In genomic region chr10:48210391-48210790, GRCh38 we compare ENCODE assay signal across 11 cellular contexts.
"Had no signal": no experiment of that assay in that cellular context is flagged by ENCODE, and none has a peak within 500 bp of the region (broad histone marks: within the 10 kb centered on the region; RNA-seq: fewer than 3 reads in every experiment).

No MANE protein-coding gene starts in this region.

- H2AFZ ChIP-seq: GM23248, GM23338 had no signal

- FAIRE-seq: H1, H54 had no signal

- H3K4me2 ChIP-seq: GM23338 had no signal

- H3K4me3 ChIP-seq: GM23248, GM23338, HAP-1 had no signal

- H3K27ac Mint-ChIP-seq: GM23338, H9, HFFc6 had no signal

- H3K9me3 ChIP-seq: HAP-1 had no signal

- H3K9ac ChIP-seq: GM23248 had no signal

- H3K9me3 Mint-ChIP-seq: GM23338, HFFc6 had no signal

- DNase-seq: GM23248, GOT3, H7, H9, HCEC 1CT, HFFc6 had no signal

- H3K4me3 Mint-ChIP-seq: GM23338, H9, HFFc6 had no signal

- ATAC-seq: GM23338, HCT116 had no signal

- H3K36me3 ChIP-seq: HAP-1 had no signal

- H3K27ac ChIP-seq: GM23248 had no signal
